Comparison of ENCODE assay signal across 8 cellular contexts in the genomic region with DNA sequence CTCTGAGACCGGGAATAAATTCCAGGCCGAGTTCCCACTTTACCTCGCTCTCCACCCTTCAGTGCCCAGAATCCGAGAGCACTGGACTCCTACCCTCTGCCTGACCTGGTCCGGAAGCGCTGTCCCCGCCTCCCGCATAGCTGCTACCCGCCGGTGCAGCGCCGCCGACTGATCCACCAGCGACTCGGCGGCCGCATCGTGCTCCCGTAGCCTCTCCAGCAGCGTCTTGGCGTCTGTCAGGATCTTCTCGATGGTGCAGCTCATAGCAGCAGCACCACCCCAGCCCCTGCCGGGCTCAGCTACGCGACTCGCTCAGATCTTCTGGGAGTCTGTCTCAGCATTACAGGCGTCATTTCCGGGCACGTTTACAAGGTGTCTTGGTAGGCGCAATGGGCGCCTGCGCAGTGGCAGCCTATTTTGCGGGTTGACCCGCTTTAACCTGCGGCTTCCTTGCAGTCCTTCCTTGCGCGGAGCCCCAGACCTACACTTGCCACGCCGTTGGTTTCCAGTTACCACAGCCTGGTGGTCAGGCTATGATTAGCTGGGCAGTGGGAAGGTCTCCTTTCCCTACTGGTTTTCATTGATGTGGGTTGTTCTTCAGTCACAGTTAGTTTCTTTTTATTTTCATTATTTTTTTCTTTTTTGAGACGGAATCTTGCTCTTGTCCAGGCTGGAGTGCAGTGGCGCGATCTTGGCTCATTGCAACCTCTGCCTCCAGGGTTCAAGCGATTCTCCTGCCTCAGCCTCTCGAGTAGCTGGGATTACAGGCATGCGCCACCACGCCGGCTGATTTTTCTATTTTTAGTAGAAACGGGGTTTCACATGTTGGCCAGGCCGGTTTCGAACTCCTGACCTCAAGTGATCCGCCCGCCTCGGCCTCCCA. TPM values are rescaled to one million over a fixed set of nuclear protein-coding genes. Genes with fewer than 3 reads are reported as not detected.
DNase-seq lines count a peak whose midpoint lies in the region; ATAC-seq, FAIRE-seq and TF ChIP-seq lines count a peak whose summit lies in the region.

A gene (minus strand): TSS at position 342 of the 883 bp plus-strand sequence. CDS start 78 bp downstream, at position 264.

- H3K27me3 ChIP-seq in astrocyte (ENCODE audit: insufficient read depth, low read length) (no peaks in the 10 kb centered on the region), rectal smooth muscle tissue (ENCODE audit: control insufficient read depth, insufficient read depth, low read length) (no peaks in the 10 kb centered on the region), aorta (ENCODE audit: control insufficient read depth in 1 of 2, insufficient read depth in 2 of 2, low read length in 1 of 2) (no peaks in the 10 kb centered on the region)

- H3K4me1 ChIP-seq in astrocyte (ENCODE audit: insufficient read depth, low read length) (peaks cover 2% of the 10 kb centered on the region), rectal smooth muscle tissue (ENCODE audit: control insufficient read depth, insufficient read depth, low read length) (peaks cover 5% of the 10 kb centered on the region), aorta (ENCODE audit: control insufficient read depth in 1 of 2, insufficient read depth in 2 of 2, low read length in 2 of 2) (peaks cover 0 to 2% of the 10 kb centered on the region in 2 donors)

- H3K9me3 ChIP-seq in astrocyte (ENCODE audit: insufficient read depth, low read depth, low read length) (no peaks in the 10 kb centered on the region), aorta (ENCODE audit: control insufficient read depth, low read length) (no peaks in the 10 kb centered on the region)

- DNase-seq in NCI-H1930 (lab: John Stamatoyannopoulos, UW) = peak; percentile 85 to 92
- peak; percentile 95 for DNase-seq in T-helper 2 cell treated with Interferon-gamma antibody and Interleukin-4, amounts not matched to agents 5 μg/mL and 100 μg/mL, for 36 hours (ENCODE audit: low spot score)
- DNase-seq in astrocyte (ENCODE audit: low read depth) = peak; percentile 93
- DNase-seq in hepatic stellate cell (ENCODE audit: low spot score) = peak; percentile 80
- peak; percentile 94 to 95 for DNase-seq in aorta

- peak; percentile 98 for ATAC-seq in GM18505 (IDR thresholded peaks at IDR 0.05; ENCODE audit: unreplicated experiment)
- ATAC-seq in HG02973 (IDR thresholded peaks at IDR 0.05; ENCODE audit: unreplicated experiment) = peak; percentile 98
- peak; percentile 95 for ATAC-seq in aorta (ENCODE audit: low FRiP score)

- H3K9ac ChIP-seq in astrocyte (ENCODE audit: low read length) (peak within 1 kb of the TSS; percentile 92), rectal smooth muscle tissue (ENCODE audit: low read length) (peak within 1 kb of the TSS; percentile 89)

- H3K27ac Mint-ChIP-seq in T-helper 2 cell treated with Interferon-gamma antibody and Interleukin-4, amounts not matched to agents 5 μg/mL and 100 μg/mL, for 36 hours = peak within 1 kb of the TSS; percentile 99
- H3K27ac Mint-ChIP-seq in astrocyte (ENCODE audit: unreplicated experiment) = peak within 1 kb of the TSS; percentile 96

- H3K4me3 ChIP-seq in astrocyte (ENCODE audit: insufficient read depth, low read depth, low read length) (peak within 1 kb of the TSS; percentile 94), rectal smooth muscle tissue (ENCODE audit: low read length) (peak within 1 kb of the TSS; percentile 94), aorta (ENCODE audit: low read length in 2 of 2) (peak within 1 kb of the TSS; percentile 7 to 44)

- no peaks in the 10 kb centered on the region for H3K9me3 Mint-ChIP-seq in T-helper 2 cell treated with Interferon-gamma antibody and Interleukin-4, amounts not matched to agents 5 μg/mL and 100 μg/mL, for 36 hours
- peaks cover 4% of the 10 kb centered on the region for H3K9me3 Mint-ChIP-seq in astrocyte (ENCODE audit: unreplicated experiment)

- H3K27me3 Mint-ChIP-seq in T-helper 2 cell treated with Interferon-gamma antibody and Interleukin-4, amounts not matched to agents 5 μg/mL and 100 μg/mL, for 36 hours (ENCODE audit: low read depth) = peaks cover 16% of the 10 kb centered on the region
- H3K27me3 Mint-ChIP-seq in astrocyte (ENCODE audit: low read depth, unreplicated experiment) = peaks cover 19% of the 10 kb centered on the region

- H4K20me1 ChIP-seq in astrocyte (ENCODE audit: insufficient read depth, low read length) = peaks cover 5% of the 10 kb centered on the region

- peaks cover 17% of the 10 kb centered on the region for H3K4me1 Mint-ChIP-seq in T-helper 2 cell treated with Interferon-gamma antibody and Interleukin-4, amounts not matched to agents 5 μg/mL and 100 μg/mL, for 36 hours (ENCODE audit: low read depth)
- H3K4me1 Mint-ChIP-seq in astrocyte (ENCODE audit: low read depth, unreplicated experiment) = peaks cover 9% of the 10 kb centered on the region

- H3K27ac ChIP-seq in astrocyte (ENCODE audit: low read depth, low read length) (peak within 1 kb of the TSS; percentile 81), rectal smooth muscle tissue (ENCODE audit: low read depth, low read length) (peak within 1 kb of the TSS; percentile 87), aorta (ENCODE audit: low read depth in 1 of 2, low read length in 2 of 2) (peak within 1 kb of the TSS; percentile 24 to 50)

- WGBS in aorta, 2 donors = 18% methylated on average over 53 of the region's 53 CpGs

- H3K79me2 ChIP-seq in astrocyte (ENCODE audit: insufficient read depth, low read length) = peaks cover 27% of the 10 kb centered on the region

- TF ChIP-seq CTCF in astrocyte (IDR thresholded peaks at IDR 0.05; ENCODE audit: insufficient read depth, low read depth, low read length) = no peak

- peak within 1 kb of the TSS; percentile 99 for H3K4me3 Mint-ChIP-seq in T-helper 2 cell treated with Interferon-gamma antibody and Interleukin-4, amounts not matched to agents 5 μg/mL and 100 μg/mL, for 36 hours
- peak within 1 kb of the TSS; percentile 96 for H3K4me3 Mint-ChIP-seq in astrocyte (ENCODE audit: unreplicated experiment)

- H3K36me3 ChIP-seq in astrocyte (ENCODE audit: insufficient read depth, low read length) (peaks cover 11% of the 10 kb centered on the region), rectal smooth muscle tissue (ENCODE audit: control insufficient read depth, insufficient read depth, low read length) (peaks cover 4% of the 10 kb centered on the region), aorta (ENCODE audit: control insufficient read depth in 1 of 2, insufficient read depth in 2 of 2, low read length in 1 of 2) (no peaks in the 10 kb centered on the region)

- FAIRE-seq in astrocyte (lab: Jason Lieb, UNC) = peak; percentile 23

- peaks cover 39% of the 10 kb centered on the region for H3K36me3 Mint-ChIP-seq in T-helper 2 cell treated with Interferon-gamma antibody and Interleukin-4, amounts not matched to agents 5 μg/mL and 100 μg/mL, for 36 hours (ENCODE audit: low read depth)
- H3K36me3 Mint-ChIP-seq in astrocyte (ENCODE audit: low read depth, unreplicated experiment) = peaks cover 2% of the 10 kb centered on the region

- intact Hi-C loops in aorta (cut with DNase I) = loop anchor here in 1 of 2 donors (2.0 kb wide), 1 partner anchor 64 kb away; a partner anchor contains a TSS

- H3K4me2 ChIP-seq in astrocyte (ENCODE audit: low read length) = peak within 1 kb of the TSS; percentile 93

- TF ChIP-seq POLR2A in GM18505 (IDR thresholded peaks at IDR 0.05; ENCODE audit: borderline replicate concordance, extremely low read depth, insufficient read depth, insufficient read length) = peak; percentile 99

- peak within 1 kb of the TSS; percentile 97 for H2AFZ ChIP-seq in astrocyte (ENCODE audit: low read depth, low read length)

RNA-seq across cellular contexts. Expression of the gene that starts here (rescaled TPM):
- total RNA-seq in astrocyte = 62.0 and 64.2 TPM in 2 replicates
- 10 to 100 TPM; 31.4 to 40.1 TPM for total RNA-seq in aorta
- 10 to 100 TPM; 18.8 to 22.5 TPM for polyA plus RNA-seq in aorta

Comparison
In these comparisons a context has a peak if more than half of its experiments do, and no peak if none do; other contexts are left out.
1. Peak in every context shown above with its lines: DNase-seq, ATAC-seq, H3K4me3 ChIP-seq and H3K27ac ChIP-seq.
2. H3K27ac ChIP-seq: peak in every context shown above with its lines; median percentile 87 in rectal smooth muscle tissue; 81 in astrocyte; 37 in aorta.
3. H3K4me3 ChIP-seq: peak in every context shown above with its lines; median percentile 94 in astrocyte; 94 in rectal smooth muscle tissue; 26 in aorta.